In the genomic region with DNA sequence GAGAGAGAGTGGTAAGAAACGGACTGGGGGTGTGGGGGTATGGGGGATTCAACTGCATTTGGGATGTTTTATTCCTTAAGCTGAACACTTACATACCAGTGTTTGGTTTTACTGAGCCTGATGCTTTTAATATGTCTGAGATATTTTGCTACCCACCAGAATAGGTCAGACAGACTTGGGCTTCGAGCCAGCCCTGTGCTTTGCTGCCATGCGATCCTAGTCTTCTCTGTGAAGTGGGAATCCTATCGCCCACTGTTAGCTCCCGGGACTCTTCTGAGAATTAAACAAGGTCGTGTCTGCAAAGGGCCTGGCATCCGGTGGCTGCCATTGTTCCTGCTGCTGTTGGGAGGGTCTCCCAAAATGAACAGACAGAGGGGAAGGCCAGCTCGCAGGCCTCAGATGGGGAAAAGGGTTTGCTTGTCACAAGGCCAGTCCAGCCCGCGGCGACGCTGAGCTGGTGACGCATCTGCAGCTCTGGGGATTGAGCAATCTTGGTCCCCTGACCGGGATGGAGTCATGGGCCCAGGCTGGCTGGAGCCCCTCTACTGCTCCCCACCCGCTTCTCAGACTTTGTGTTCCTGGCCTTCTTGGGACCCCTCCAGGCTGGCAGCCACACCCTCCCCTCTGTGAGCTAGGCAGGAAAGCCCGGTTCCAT, we compare ENCODE assay signal across 10 cellular contexts. TPM values are rescaled to one million over a fixed set of nuclear protein-coding genes. Genes with fewer than 3 reads are reported as not detected.
DNase-seq lines count a peak whose midpoint lies in the region; ATAC-seq lines count a peak whose summit lies in the region.
"Had no signal": no experiment of that assay in that cellular context is flagged by ENCODE, and none has a peak within 500 bp of the region (broad histone marks: within the 10 kb centered on the region; RNA-seq: fewer than 3 reads in every experiment).

No MANE protein-coding gene starts in this region.

- ATAC-seq in HG02610 (IDR thresholded peaks at IDR 0.05; ENCODE audit: unreplicated experiment) (no peak), HG02642 (IDR thresholded peaks at IDR 0.05; ENCODE audit: poor library complexity, unreplicated experiment) (no peak)

- peak overlapping the region; percentile 29 for H3K18ac ChIP-seq in neuronal stem cell (ENCODE audit: low read length)

- no peak overlapping the region for H3K4me2 ChIP-seq in neuronal stem cell (ENCODE audit: insufficient read depth, low read length, poor library complexity, severe bottlenecking)

- no peak overlapping the region for H3K4me3 ChIP-seq in neuronal stem cell (ENCODE audit: low read length in 2 of 2)

- DNase-seq in activated CD4-positive, alpha-beta T cell treated with anti-CD3 and anti-CD28 coated beads, Interleukin-2, amount 10 ng/mL, durations not matched to agents 7 days and 5 days: no peak
- DNase-seq in activated CD4-positive, alpha-beta T cell treated with anti-CD3 and anti-CD28 coated beads, Interleukin-2, amount 50 U/mL, for 4 hours: no peak
- DNase-seq in globus pallidus (ENCODE audit: low spot score): peak; percentile 75
- no peak for DNase-seq in neuronal stem cell (ENCODE audit: low spot score)
- DNase-seq in occipital lobe (lab: John Stamatoyannopoulos, UW): no peak
- no peak for DNase-seq in NCI-H82 treated with DMSO at 0.1 percent for 48 hours (lab: John Stamatoyannopoulos, UW; ENCODE audit: unreplicated experiment)
- DNase-seq: activated naive CD8-positive, alpha-beta T cell treated with anti-CD3 and anti-CD28 coated beads for 36 hours; NCI-H2081 treated with DMSO at 0.1 percent for 48 hours had no signal

- peak overlapping the region; percentile 60 for H3K27ac Mint-ChIP-seq in activated CD4-positive, alpha-beta T cell treated with anti-CD3 and anti-CD28 coated beads, Interleukin-2, amount 10 ng/mL, durations not matched to agents 7 days and 5 days
- H3K27ac Mint-ChIP-seq: activated naive CD8-positive, alpha-beta T cell treated with anti-CD3 and anti-CD28 coated beads for 36 hours had no signal

- peaks cover 2% of the 10 kb centered on the region for H3K79me1 ChIP-seq in neuronal stem cell (ENCODE audit: low read depth, low read length)

- H3K9me3 Mint-ChIP-seq in activated CD4-positive, alpha-beta T cell treated with anti-CD3 and anti-CD28 coated beads, Interleukin-2, amount 10 ng/mL, durations not matched to agents 7 days and 5 days: no peaks in the 10 kb centered on the region
- H3K9me3 Mint-ChIP-seq: activated naive CD8-positive, alpha-beta T cell treated with anti-CD3 and anti-CD28 coated beads for 36 hours had no signal

- H2BK15ac ChIP-seq in neuronal stem cell (ENCODE audit: low read length): peak overlapping the region; percentile 52

- peaks cover 35% of the 10 kb centered on the region for H3K4me1 Mint-ChIP-seq in activated CD4-positive, alpha-beta T cell treated with anti-CD3 and anti-CD28 coated beads, Interleukin-2, amount 10 ng/mL, durations not matched to agents 7 days and 5 days

- H3K4me3 Mint-ChIP-seq in activated CD4-positive, alpha-beta T cell treated with anti-CD3 and anti-CD28 coated beads, Interleukin-2, amount 10 ng/mL, durations not matched to agents 7 days and 5 days: no peak overlapping the region
- H3K4me3 Mint-ChIP-seq: activated naive CD8-positive, alpha-beta T cell treated with anti-CD3 and anti-CD28 coated beads for 36 hours had no signal

- CTCF ChIA-PET in activated CD4-positive, alpha-beta T cell treated with anti-CD3 and anti-CD28 coated beads, Interleukin-2, amount 10 ng/mL, durations not matched to agents 7 days and 5 days (lab: Charles Lee): interaction anchor here (1.1 kb wide), 1 partner anchor 17 kb away, joined by 3 read pairs; no protein-coding TSS in a partner anchor

- no peak overlapping the region for H3K27ac ChIP-seq in neuronal stem cell (replicated peaks; ENCODE audit: low read length)

- H2BK12ac ChIP-seq in neuronal stem cell (ENCODE audit: low read length): no peak overlapping the region

- no peaks in the 10 kb centered on the region for H3K27me3 Mint-ChIP-seq in activated CD4-positive, alpha-beta T cell treated with anti-CD3 and anti-CD28 coated beads, Interleukin-2, amount 10 ng/mL, durations not matched to agents 7 days and 5 days
- H3K27me3 Mint-ChIP-seq: activated naive CD8-positive, alpha-beta T cell treated with anti-CD3 and anti-CD28 coated beads for 36 hours had no signal

- peaks cover 12% of the 10 kb centered on the region for H3K36me3 Mint-ChIP-seq in activated CD4-positive, alpha-beta T cell treated with anti-CD3 and anti-CD28 coated beads, Interleukin-2, amount 10 ng/mL, durations not matched to agents 7 days and 5 days (ENCODE audit: low read depth)

- no peak overlapping the region for H3K4ac ChIP-seq in neuronal stem cell (ENCODE audit: low read length)

- no peaks in the 10 kb centered on the region for H3K27me3 ChIP-seq in neuronal stem cell (ENCODE audit: control insufficient read depth in 3 of 3, insufficient read depth in 3 of 3, low read depth in 1 of 3, low read length in 3 of 3)

- POLR2A ChIA-PET in activated CD4-positive, alpha-beta T cell treated with anti-CD3 and anti-CD28 coated beads, Interleukin-2, amount 10 ng/mL, durations not matched to agents 7 days and 5 days (lab: Charles Lee): no interaction called here

- H3K9ac ChIP-seq in neuronal stem cell (ENCODE audit: low read depth, low read length, poor library complexity): peak overlapping the region; percentile 35

- H2BK5ac ChIP-seq in neuronal stem cell (ENCODE audit: low read length): peak overlapping the region; percentile 48

- no peak overlapping the region for H4K8ac ChIP-seq in neuronal stem cell (ENCODE audit: low read depth, low read length)

- WGBS in neuronal stem cell (ENCODE audit: extremely low coverage in 2 of 2, insufficient read length in 2 of 2, insufficient replicate concordance in 1 of 2), 2 donors: no CpG with 5 or more reads among the region's 16 CpGs

- H3K4me1 ChIP-seq in neuronal stem cell (ENCODE audit: control insufficient read depth in 2 of 2, insufficient read depth in 1 of 2, low read depth in 1 of 2, low read length in 2 of 2): peaks cover 40 to 49% of the 10 kb centered on the region in 2 donors

- no peaks in the 10 kb centered on the region for H3K9me3 ChIP-seq in neuronal stem cell (replicated peaks in 1 of 2; ENCODE audit: control insufficient read depth in 2 of 2, insufficient read depth in 1 of 2, low read depth in 1 of 2, low read length in 2 of 2)

- H2AFZ ChIP-seq in neuronal stem cell (ENCODE audit: low read length): no peak overlapping the region

- H2AK5ac ChIP-seq in neuronal stem cell (ENCODE audit: low read depth, low read length): peak overlapping the region; percentile 47

- no peaks in the 10 kb centered on the region for H3K36me3 ChIP-seq in neuronal stem cell (replicated peaks in 1 of 2; ENCODE audit: control insufficient read depth in 2 of 2, insufficient read depth in 2 of 2, low read length in 2 of 2)

- peak overlapping the region; percentile 49 for H2BK120ac ChIP-seq in neuronal stem cell (ENCODE audit: low read depth, low read length)

- H4K91ac ChIP-seq in neuronal stem cell (ENCODE audit: low read depth, low read length, poor library complexity): no peak overlapping the region

- no peak overlapping the region for H3K14ac ChIP-seq in neuronal stem cell (ENCODE audit: low read length)

- H3K23ac ChIP-seq in neuronal stem cell (ENCODE audit: low read depth, low read length, poor library complexity): peak overlapping the region; percentile 13

RNA-seq across cellular contexts. Expression of a gene that starts 26.9 kb away (rescaled TPM):
- 100 to 1,000 TPM; 101 to 107 TPM for total RNA-seq in activated CD4-positive, alpha-beta T cell treated with anti-CD3 and anti-CD28 coated beads, Interleukin-2, amount 10 ng/mL, durations not matched to agents 7 days and 5 days
- polyA plus RNA-seq in neuronal stem cell (2013, experiment 1 of 2): 10.7 TPM
- 10.7 TPM for polyA plus RNA-seq in neuronal stem cell (2013, experiment 2 of 2)
- 9.5 TPM for total RNA-seq in occipital lobe
